In the genomic region with DNA sequence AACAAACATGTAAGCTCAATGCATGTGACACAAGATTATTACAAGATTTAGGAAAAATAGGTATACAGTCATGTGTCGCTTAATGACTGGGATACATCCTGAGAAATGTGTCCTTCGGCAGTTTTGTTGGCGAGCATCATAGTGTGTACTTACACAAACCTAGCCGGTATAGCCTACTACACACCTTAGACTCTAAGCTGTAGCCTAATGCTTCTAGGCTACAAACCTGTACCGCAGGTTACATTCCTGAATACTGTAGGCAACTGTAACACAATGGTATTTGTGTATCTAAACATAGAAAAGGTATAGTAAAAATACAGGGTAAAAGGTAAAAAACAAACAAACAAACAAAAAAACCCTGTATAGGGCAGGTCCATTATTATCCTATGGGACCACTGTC, we compare ENCODE assay signal across 2 cellular contexts.
TF ChIP-seq lines count a peak whose summit lies in the region.

No MANE protein-coding gene starts in this region.

TF ChIP-seq in HCT116, 20 proteins besides CTCF, POLR2A, EP300 and RAD21 (continued from another document):
- TF ChIP-seq, protein P1, sequence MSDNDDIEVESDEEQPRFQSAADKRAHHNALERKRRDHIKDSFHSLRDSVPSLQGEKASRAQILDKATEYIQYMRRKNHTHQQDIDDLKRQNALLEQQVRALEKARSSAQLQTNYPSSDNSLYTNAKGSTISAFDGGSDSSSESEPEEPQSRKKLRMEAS (IDR thresholded peaks at IDR 0.05), result no peak
- TF ChIP-seq ZBTB33 (IDR thresholded peaks at IDR 0.05; ENCODE audit: extremely low read depth, insufficient replicate concordance, low read length) (no peak), EZH2 (IDR thresholded peaks at IDR 0.05) (no peak), SP1 (IDR thresholded peaks at IDR 0.05; ENCODE audit: low read depth) (no peak), ELF1 (IDR thresholded peaks at IDR 0.05; ENCODE audit: borderline replicate concordance, low read depth) (no peak), EGR1 (IDR thresholded peaks at IDR 0.05; ENCODE audit: low read depth) (no peak), REST (IDR thresholded peaks at IDR 0.05; ENCODE audit: low read depth) (no peak), ATF3 (IDR thresholded peaks at IDR 0.05) (no peak), ZFX (IDR thresholded peaks at IDR 0.05) (no peak), POLR2AphosphoS5 (IDR thresholded peaks at IDR 0.05; ENCODE audit: low read depth, low read length) (no peak)

TF ChIP-seq in WTC11, 78 proteins besides CTCF, POLR2A, EP300 and RAD21 (continued from another document):
- TF ChIP-seq, protein P2, sequence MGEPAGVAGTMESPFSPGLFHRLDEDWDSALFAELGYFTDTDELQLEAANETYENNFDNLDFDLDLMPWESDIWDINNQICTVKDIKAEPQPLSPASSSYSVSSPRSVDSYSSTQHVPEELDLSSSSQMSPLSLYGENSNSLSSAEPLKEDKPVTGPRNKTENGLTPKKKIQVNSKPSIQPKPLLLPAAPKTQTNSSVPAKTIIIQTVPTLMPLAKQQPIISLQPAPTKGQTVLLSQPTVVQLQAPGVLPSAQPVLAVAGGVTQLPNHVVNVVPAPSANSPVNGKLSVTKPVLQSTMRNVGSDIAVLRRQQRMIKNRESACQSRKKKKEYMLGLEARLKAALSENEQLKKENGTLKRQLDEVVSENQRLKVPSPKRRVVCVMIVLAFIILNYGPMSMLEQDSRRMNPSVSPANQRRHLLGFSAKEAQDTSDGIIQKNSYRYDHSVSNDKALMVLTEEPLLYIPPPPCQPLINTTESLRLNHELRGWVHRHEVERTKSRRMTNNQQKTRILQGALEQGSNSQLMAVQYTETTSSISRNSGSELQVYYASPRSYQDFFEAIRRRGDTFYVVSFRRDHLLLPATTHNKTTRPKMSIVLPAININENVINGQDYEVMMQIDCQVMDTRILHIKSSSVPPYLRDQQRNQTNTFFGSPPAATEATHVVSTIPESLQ (CRISPR knock-in tag; IDR thresholded peaks at IDR 0.05), result no peak
- TF ChIP-seq ZNF671 (CRISPR knock-in tag; IDR thresholded peaks at IDR 0.05) (no peak), NR1H2 (CRISPR knock-in tag; IDR thresholded peaks at IDR 0.05) (no peak), NFYB (CRISPR knock-in tag; conservative IDR thresholded peaks at IDR 0.05; ENCODE audit: low read depth) (no peak)
